In genomic region chr7:143327903-143328302, GRCh38 we compare ENCODE assay signal across 15 cellular contexts. TPM values are rescaled to one million over a fixed set of nuclear protein-coding genes. Genes with fewer than 3 reads are reported as not detected.
A peak's percentile ranks its signal among the peaks of the same experiment; 100 is the strongest.
DNase-seq lines count a peak whose midpoint lies in the region; ATAC-seq lines count a peak whose summit lies in the region.
"Had no signal": no experiment of that assay in that cellular context is flagged by ENCODE, and none has a peak within 500 bp of the region (broad histone marks: within the 10 kb centered on the region; RNA-seq: fewer than 3 reads in every experiment).

No MANE protein-coding gene starts in this region.

- H2AFZ ChIP-seq in mesenchymal stem cell (ENCODE audit: low read depth, low read length), result no peak overlapping the region

- H2BK5ac ChIP-seq in mesenchymal stem cell (ENCODE audit: low read depth, low read length, poor library complexity, severe bottlenecking), result no peak overlapping the region

- no peak overlapping the region for H3K27ac ChIP-seq in mesenchymal stem cell (ENCODE audit: low read length, poor library complexity, severe bottlenecking)
- H3K27ac ChIP-seq: adrenal gland; BLaER1 treated with 17β-estradiol and CSF1 and Interleukin-3, amounts not matched to agents 10 nM and 100 nM; right lobe of liver had no signal

- no peak overlapping the region for H2BK120ac ChIP-seq in mesenchymal stem cell (ENCODE audit: low read depth, low read length)

- H3K79me1 ChIP-seq in mesenchymal stem cell (replicated peaks; ENCODE audit: low read length, poor library complexity, severe bottlenecking), result no peaks in the 10 kb centered on the region

- H2AK5ac ChIP-seq in mesenchymal stem cell (ENCODE audit: low read length, severe bottlenecking), result no peak overlapping the region

- H3K4me3 ChIP-seq in mesenchymal stem cell (ENCODE audit: insufficient read depth in 1 of 2, low read depth in 1 of 2, low read length in 2 of 2), result no peak overlapping the region
- H3K4me3 ChIP-seq: adrenal gland; BLaER1 treated with 17β-estradiol and CSF1 and Interleukin-3, amounts not matched to agents 10 nM and 100 nM; right lobe of liver had no signal

- no peak overlapping the region for H3K4ac ChIP-seq in mesenchymal stem cell (ENCODE audit: low read depth in 1 of 2, low read length in 2 of 2)

- ATAC-seq in GM18519 (IDR thresholded peaks at IDR 0.05; ENCODE audit: low FRiP score, unreplicated experiment) (peak; percentile 58), GM21526 (IDR thresholded peaks at IDR 0.05; ENCODE audit: low FRiP score, unreplicated experiment) (peak; percentile 68), HG03432 (IDR thresholded peaks at IDR 0.05; ENCODE audit: unreplicated experiment) (peak; percentile 59)
- ATAC-seq: right lobe of liver had no signal

- no peak overlapping the region for H3K23ac ChIP-seq in mesenchymal stem cell (ENCODE audit: low read length in 2 of 2)

- H3K9ac ChIP-seq in mesenchymal stem cell (ENCODE audit: low read length), result no peak overlapping the region
- H3K9ac ChIP-seq: BLaER1 treated with 17β-estradiol and CSF1 and Interleukin-3, amounts not matched to agents 10 nM and 100 nM had no signal

- WGBS in mesenchymal stem cell, result 93% methylated on average over 5 of the region's 5 CpGs

- no peak for DNase-seq in mesenchymal stem cell
- DNase-seq in DMS 273 (lab: John Stamatoyannopoulos, UW; ENCODE audit: unreplicated experiment), result no peak
- DNase-seq in SK-N-DZ (ENCODE audit: low spot score), result no peak
- no peak for DNase-seq in NCI-H1105 treated with DMSO at 0.1 percent for 48 hours (lab: John Stamatoyannopoulos, UW)
- DNase-seq: activated CD4-positive, alpha-beta T cell treated with anti-CD3 and anti-CD28 coated beads, Interleukin-2, amount 50 U/mL, for 1 hour; adrenal gland; immature natural killer cell; NCI-H774; right lobe of liver; SHP77; stimulated activated CD4-positive, alpha-beta T cell treated with anti-CD3 and anti-CD28 coated beads, Interleukin-2, amount 100 ng/mL, for 24 hours had no signal

- no peak overlapping the region for H2BK15ac ChIP-seq in mesenchymal stem cell (ENCODE audit: low read depth, poor library complexity, severe bottlenecking)

- H2BK12ac ChIP-seq in mesenchymal stem cell (ENCODE audit: low read length in 2 of 2), result no peak overlapping the region

- H3K36me3 ChIP-seq in mesenchymal stem cell (ENCODE audit: control insufficient read depth in 1 of 2, insufficient read depth in 2 of 2, low read depth in 1 of 2, low read length in 2 of 2), result no peaks in the 10 kb centered on the region
- H3K36me3 ChIP-seq: adrenal gland; BLaER1 treated with 17β-estradiol and CSF1 and Interleukin-3, amounts not matched to agents 10 nM and 100 nM; right lobe of liver had no signal

- H3K27me3 ChIP-seq in mesenchymal stem cell (ENCODE audit: control insufficient read depth in 1 of 2, insufficient read depth in 1 of 2, low read length in 2 of 2), result peaks cover 0 to 7% of the 10 kb centered on the region in 2 experiments
- H3K27me3 ChIP-seq: adrenal gland; BLaER1 treated with 17β-estradiol and CSF1 and Interleukin-3, amounts not matched to agents 10 nM and 100 nM; right lobe of liver had no signal

- no peak overlapping the region for H3K4me2 ChIP-seq in mesenchymal stem cell (ENCODE audit: low read length, poor library complexity, severe bottlenecking)

- H3K18ac ChIP-seq in mesenchymal stem cell (ENCODE audit: low read depth in 1 of 2, low read length in 2 of 2), result no peak overlapping the region

- peak overlapping the region; percentile 34 for H4K91ac ChIP-seq in mesenchymal stem cell (ENCODE audit: low read length)

- no peak overlapping the region for H3K14ac ChIP-seq in mesenchymal stem cell (ENCODE audit: low read length in 2 of 2)

- peaks cover 1% of the 10 kb centered on the region for H3K4me1 ChIP-seq in mesenchymal stem cell (ENCODE audit: control insufficient read depth, insufficient read depth, low read depth, low read length)
- H3K4me1 ChIP-seq: adrenal gland, right lobe of liver had no signal

- no peaks in the 10 kb centered on the region for H3K9me3 ChIP-seq in mesenchymal stem cell (ENCODE audit: control insufficient read depth, low read length)
- H3K9me3 ChIP-seq: adrenal gland; BLaER1 treated with 17β-estradiol and CSF1 and Interleukin-3, amounts not matched to agents 10 nM and 100 nM; right lobe of liver had no signal

- no peak overlapping the region for H4K8ac ChIP-seq in mesenchymal stem cell (ENCODE audit: low read length)

RNA-seq across cellular contexts. Expression of gene CLCN1, which starts 12.0 kb away (rescaled TPM):
- polyA plus RNA-seq in mesenchymal stem cell (2013, experiment 1 of 2), result 0.03 TPM
- 0.01 TPM for polyA plus RNA-seq in mesenchymal stem cell (2013, experiment 2 of 2)
- polyA plus RNA-seq in SK-N-DZ (2014; cell fraction: cytosol; rRNA removed), result 0.49 and 0.70 TPM in 2 replicates
- polyA plus RNA-seq in SK-N-DZ (2014; cell fraction: nucleus; rRNA removed), result 0.19 and 0.21 TPM in 2 replicates

RNA-seq across cellular contexts. Expression of gene FAM131B, which starts 34.6 kb away (rescaled TPM):
- 0.28 TPM for polyA plus RNA-seq in mesenchymal stem cell (2013, experiment 1 of 2)
- polyA plus RNA-seq in mesenchymal stem cell (2013, experiment 2 of 2), result 0.30 TPM
- 12.0 and 14.0 TPM in 2 replicates for polyA plus RNA-seq in SK-N-DZ (2014; cell fraction: cytosol; rRNA removed)
- polyA plus RNA-seq in SK-N-DZ (2014; cell fraction: nucleus; rRNA removed), result 9.8 and 11.6 TPM in 2 replicates

RNA-seq across cellular contexts. Expression of gene CASP2, which starts 39.8 kb away (rescaled TPM):
- 16.3 TPM for polyA plus RNA-seq in mesenchymal stem cell (2013, experiment 1 of 2)
- 16.3 TPM for polyA plus RNA-seq in mesenchymal stem cell (2013, experiment 2 of 2)
- 9.4 and 9.9 TPM in 2 replicates for polyA plus RNA-seq in SK-N-DZ (2014; cell fraction: cytosol; rRNA removed)
- 13.1 and 18.8 TPM in 2 replicates for polyA plus RNA-seq in SK-N-DZ (2014; cell fraction: nucleus; rRNA removed)

RNA-seq across cellular contexts. Expression of gene TMEM139, which starts 43.1 kb away (rescaled TPM):
- polyA plus RNA-seq in mesenchymal stem cell (2013, experiment 1 of 2), result 0.10 TPM
- 0.10 TPM for polyA plus RNA-seq in mesenchymal stem cell (2013, experiment 2 of 2)
- 0.12 and 0.27 TPM in 2 replicates for polyA plus RNA-seq in SK-N-DZ (2014; cell fraction: cytosol; rRNA removed)
- polyA plus RNA-seq in SK-N-DZ (2014; cell fraction: nucleus; rRNA removed), result 0.13 TPM in 1 of 2 replicates, not detected in the other
- polyA plus RNA-seq: immature natural killer cell had no signal

RNA-seq across cellular contexts. Expression of gene ZYX, which starts 53.2 kb away (rescaled TPM):
- 317 TPM for polyA plus RNA-seq in mesenchymal stem cell (2013, experiment 1 of 2)
- 305 TPM for polyA plus RNA-seq in mesenchymal stem cell (2013, experiment 2 of 2)
- 10.1 and 11.9 TPM in 2 replicates for polyA plus RNA-seq in SK-N-DZ (2014; cell fraction: cytosol; rRNA removed)
- polyA plus RNA-seq in SK-N-DZ (2014; cell fraction: nucleus; rRNA removed), result 12.2 and 19.2 TPM in 2 replicates
